8 cellular contexts compared by ENCODE assay signal in genomic region chr6:85449388-85449817, GRCh38. TPM values are rescaled to one million over a fixed set of nuclear protein-coding genes. Genes with fewer than 3 reads are reported as not detected.
A peak's percentile ranks its signal among the peaks of the same experiment; 100 is the strongest.
DNase-seq lines count a peak whose midpoint lies in the region; ATAC-seq and TF ChIP-seq lines count a peak whose summit lies in the region.

No MANE protein-coding gene starts in this region.

- no peak for TF ChIP-seq RAD21 in liver (IDR thresholded peaks at IDR 0.05)

- H3K4me3 ChIP-seq in SK-N-MC (peak overlapping the region; percentile 67), liver (ENCODE audit: low read depth in 1 of 3, low read length in 3 of 3) (peak overlapping the region in 2 of 3 donors; percentile 79 to 97)

- DNase-seq in SK-N-MC (ENCODE audit: low read depth, low spot score) = no peak
- peak; percentile 9 for DNase-seq in cerebellar cortex (ENCODE audit: low spot score)
- DNase-seq in stimulated activated CD8-positive, alpha-beta memory T cell treated with anti-CD3 and anti-CD28 coated beads, Interleukin-15, amount 100 ng/mL, for 48 hours (ENCODE audit: low read depth in 2 of 2) = peak; percentile 47 to 53
- DNase-seq in NCI-H2171 treated with DMSO at 0.1 percent for 48 hours (lab: John Stamatoyannopoulos, UW) = no peak
- no peak for DNase-seq in SHP77 treated with DMSO at 0.1 percent for 48 hours (lab: John Stamatoyannopoulos, UW)

- WGBS in liver = 7% methylated on average over 24 of the region's 24 CpGs

- H3K27me3 ChIP-seq in liver (ENCODE audit: control insufficient read depth in 4 of 4, insufficient read depth in 4 of 4, low read length in 3 of 4) = no peaks in the 10 kb centered on the region

- TF ChIP-seq CTCF in liver (IDR thresholded peaks at IDR 0.05; ENCODE audit: low read depth, low read length, missing input control) = no peak

- H3K36me3 ChIP-seq in SK-N-MC (ENCODE audit: insufficient read depth, low read length) (no peaks in the 10 kb centered on the region), liver (ENCODE audit: control insufficient read depth in 4 of 4, insufficient read depth in 3 of 4, low read depth in 1 of 4, low read length in 3 of 4) (peaks cover 0 to 3% (median 0%) of the 10 kb centered on the region in 4 donors)

- H3K27ac ChIP-seq in SK-N-MC (no peak overlapping the region), liver (ENCODE audit: low read depth in 1 of 2, low read length in 2 of 2) (peak overlapping the region; percentile 77 to 86)

- ATAC-seq in GM18858 (IDR thresholded peaks at IDR 0.05; ENCODE audit: unreplicated experiment) (peak; percentile 44), HG02840 (IDR thresholded peaks at IDR 0.05; ENCODE audit: low FRiP score, unreplicated experiment) (peak; percentile 75)

- H3K9me3 ChIP-seq in SK-N-MC (ENCODE audit: low read depth, low read length) (no peaks in the 10 kb centered on the region), liver (ENCODE audit: control insufficient read depth in 4 of 4, low read length in 3 of 4) (no peaks in the 10 kb centered on the region)

- H3K4me1 ChIP-seq in liver (ENCODE audit: control insufficient read depth in 4 of 4, insufficient read depth in 4 of 4, low read length in 3 of 4) = peaks cover 6 to 34% (median 24%) of the 10 kb centered on the region in 4 donors

- H3K9ac ChIP-seq in SK-N-MC (ENCODE audit: insufficient read length) = no peak overlapping the region
- H3K9ac ChIP-seq in liver (ENCODE audit: low read depth in 1 of 2, low read length in 2 of 2) = peak overlapping the region; percentile 8 to 68

TF ChIP-seq in liver, 16 proteins besides CTCF, POLR2A, EP300 and RAD21:
- TF ChIP-seq, protein P1, sequence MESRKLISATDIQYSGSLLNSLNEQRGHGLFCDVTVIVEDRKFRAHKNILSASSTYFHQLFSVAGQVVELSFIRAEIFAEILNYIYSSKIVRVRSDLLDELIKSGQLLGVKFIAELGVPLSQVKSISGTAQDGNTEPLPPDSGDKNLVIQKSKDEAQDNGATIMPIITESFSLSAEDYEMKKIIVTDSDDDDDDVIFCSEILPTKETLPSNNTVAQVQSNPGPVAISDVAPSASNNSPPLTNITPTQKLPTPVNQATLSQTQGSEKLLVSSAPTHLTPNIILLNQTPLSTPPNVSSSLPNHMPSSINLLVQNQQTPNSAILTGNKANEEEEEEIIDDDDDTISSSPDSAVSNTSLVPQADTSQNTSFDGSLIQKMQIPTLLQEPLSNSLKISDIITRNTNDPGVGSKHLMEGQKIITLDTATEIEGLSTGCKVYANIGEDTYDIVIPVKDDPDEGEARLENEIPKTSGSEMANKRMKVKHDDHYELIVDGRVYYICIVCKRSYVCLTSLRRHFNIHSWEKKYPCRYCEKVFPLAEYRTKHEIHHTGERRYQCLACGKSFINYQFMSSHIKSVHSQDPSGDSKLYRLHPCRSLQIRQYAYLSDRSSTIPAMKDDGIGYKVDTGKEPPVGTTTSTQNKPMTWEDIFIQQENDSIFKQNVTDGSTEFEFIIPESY (IDR thresholded peaks at IDR 0.05) = no peak
- TF ChIP-seq ATF3 (IDR thresholded peaks at IDR 0.05) (no peak), MAX (IDR thresholded peaks at IDR 0.05) (no peak), FOXA1 (IDR thresholded peaks at IDR 0.05) (no peak)

RNA-seq across cellular contexts. Expression of gene NT5E, which starts 0.5 kb away (rescaled TPM):
- total RNA-seq in liver = 10 to 100 TPM; 43.1 to 51.5 TPM
- 10 to 100 TPM; 13.5 to 25.1 TPM for polyA plus RNA-seq in liver

Comparison
In these comparisons a context has a peak if more than half of its experiments do, and no peak if none do; other contexts are left out.
1. DNase-seq: peak in cerebellar cortex (single experiment) and stimulated activated CD8-positive, alpha-beta memory T cell treated with anti-CD3 and anti-CD28 coated beads, Interleukin-15, amount 100 ng/mL, for 48 hours (2 of 2); none in SK-N-MC (single experiment), NCI-H2171 treated with DMSO at 0.1 percent for 48 hours (single experiment) and SHP77 treated with DMSO at 0.1 percent for 48 hours (single experiment).